ENCODE assay signal across 11 cellular contexts in the genomic region with DNA sequence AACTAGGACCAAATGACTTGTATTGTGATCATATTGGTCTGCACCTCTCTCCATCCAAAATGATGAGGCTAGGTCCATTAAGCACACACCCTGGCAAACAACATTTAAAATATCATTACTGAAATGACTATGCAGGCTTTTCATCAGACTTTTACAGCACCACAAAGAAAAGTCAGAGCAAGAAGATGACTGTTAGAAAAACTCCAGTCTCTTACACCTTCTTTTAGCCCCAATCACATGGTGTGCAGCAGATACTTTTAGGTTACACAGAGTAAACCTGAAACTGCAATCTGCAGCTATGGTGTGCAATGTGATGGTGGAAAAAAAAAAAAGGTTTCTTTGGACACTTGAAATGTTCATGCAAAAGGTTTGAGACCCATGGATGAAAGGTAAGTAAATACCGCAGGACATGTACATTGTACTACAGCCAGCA. TPM values are rescaled to one million over a fixed set of nuclear protein-coding genes. Genes with fewer than 3 reads are reported as not detected.
DNase-seq lines count a peak whose midpoint lies in the region; ATAC-seq and TF ChIP-seq lines count a peak whose summit lies in the region.
"Had no signal": no experiment of that assay in that cellular context is flagged by ENCODE, and none has a peak within 500 bp of the region (broad histone marks: within the 10 kb centered on the region; RNA-seq: fewer than 3 reads in every experiment).

No MANE protein-coding gene starts in this region.

- no peaks in the 10 kb centered on the region for H3K9me3 Mint-ChIP-seq in activated naive CD8-positive, alpha-beta T cell (ENCODE audit: low read depth)
- H3K9me3 Mint-ChIP-seq in type B pancreatic cell, result no peaks in the 10 kb centered on the region
- H3K9me3 Mint-ChIP-seq: dendritic cell treated with granulocyte-macrophage colony-stimulating factor and Interleukin-4, amounts not matched to agents 40 ng/mL and 50 ng/mL, for 4 days; WTC11 had no signal

- no peak for DNase-seq in type B pancreatic cell (ENCODE audit: extremely low spot score, unreplicated experiment)
- DNase-seq in left colon, result no peak
- no peak for DNase-seq in adrenal gland
- no peak for DNase-seq in NCI-H2196 treated with DMSO at 0.1 percent for 48 hours (lab: John Stamatoyannopoulos, UW; ENCODE audit: unreplicated experiment)
- DNase-seq: transverse colon had no signal

- no peaks in the 10 kb centered on the region for H3K36me3 Mint-ChIP-seq in activated naive CD8-positive, alpha-beta T cell
- no peaks in the 10 kb centered on the region for H3K36me3 Mint-ChIP-seq in type B pancreatic cell
- H3K36me3 Mint-ChIP-seq: WTC11 had no signal

- TF ChIP-seq CTCF in type B pancreatic cell (conservative IDR thresholded peaks at IDR 0.05) (no peak), adrenal gland (IDR thresholded peaks at IDR 0.05) (no peak)

- no peak overlapping the region for H3K4me3 Mint-ChIP-seq in activated naive CD8-positive, alpha-beta T cell
- H3K4me3 Mint-ChIP-seq in type B pancreatic cell, result no peak overlapping the region
- H3K4me3 Mint-ChIP-seq: dendritic cell treated with granulocyte-macrophage colony-stimulating factor and Interleukin-4, amounts not matched to agents 40 ng/mL and 50 ng/mL, for 4 days; WTC11 had no signal

- H3K9me3 ChIP-seq in adrenal gland (replicated peaks in 1 of 3), result no peaks in the 10 kb centered on the region
- H3K9me3 ChIP-seq: transverse colon had no signal

- ATAC-seq in GM18519 (IDR thresholded peaks at IDR 0.05; ENCODE audit: low FRiP score, unreplicated experiment) (peak; percentile 84), GM21367 (IDR thresholded peaks at IDR 0.05; ENCODE audit: unreplicated experiment) (peak; percentile 66), HG03139 (IDR thresholded peaks at IDR 0.05; ENCODE audit: unreplicated experiment) (peak; percentile 67), left colon (no peak)
- ATAC-seq: WTC11 had no signal

- no peak for TF ChIP-seq POLR2A in adrenal gland (IDR thresholded peaks at IDR 0.05)

- WGBS in adrenal gland, 4 donors, result 82 to 100% (median 91%) methylated on average over 1 of the region's 1 CpG

- no peak overlapping the region for H3K27ac ChIP-seq in adrenal gland
- H3K27ac ChIP-seq: transverse colon had no signal

- intact Hi-C loops in left colon (cut with DNase I, micrococcal nuclease) (no loop called here), adrenal gland (cut with DNase I) (loop anchor here in 1 of 2 donors (5.0 kb wide), 1 partner anchor 37 kb away; no protein-coding TSS in a partner anchor)

- H3K4me1 Mint-ChIP-seq in activated naive CD8-positive, alpha-beta T cell (ENCODE audit: low read depth), result peaks cover 23% of the 10 kb centered on the region
- H3K4me1 Mint-ChIP-seq in type B pancreatic cell (ENCODE audit: unreplicated experiment), result peaks cover 6% of the 10 kb centered on the region

- no peaks in the 10 kb centered on the region for H3K36me3 ChIP-seq in adrenal gland (replicated peaks in 1 of 2)
- H3K36me3 ChIP-seq: transverse colon had no signal

- H3K4me3 ChIP-seq in adrenal gland, result no peak overlapping the region
- H3K4me3 ChIP-seq: transverse colon had no signal

- H3K27me3 Mint-ChIP-seq in activated naive CD8-positive, alpha-beta T cell, result no peaks in the 10 kb centered on the region
- H3K27me3 Mint-ChIP-seq in type B pancreatic cell, result no peaks in the 10 kb centered on the region
- H3K27me3 Mint-ChIP-seq: dendritic cell treated with granulocyte-macrophage colony-stimulating factor and Interleukin-4, amounts not matched to agents 40 ng/mL and 50 ng/mL, for 4 days had no signal

- H3K4me1 ChIP-seq in adrenal gland (replicated peaks in 1 of 2), result peaks cover 0 to 8% of the 10 kb centered on the region in 2 donors

- H3K27ac Mint-ChIP-seq in activated naive CD8-positive, alpha-beta T cell, result peak overlapping the region; percentile 83
- H3K27ac Mint-ChIP-seq in type B pancreatic cell, result no peak overlapping the region
- H3K27ac Mint-ChIP-seq: dendritic cell treated with granulocyte-macrophage colony-stimulating factor and Interleukin-4, amounts not matched to agents 40 ng/mL and 50 ng/mL, for 4 days; WTC11 had no signal

- no peaks in the 10 kb centered on the region for H3K27me3 ChIP-seq in adrenal gland
- H3K27me3 ChIP-seq: transverse colon had no signal

RNA-seq across cellular contexts. Expression of gene POLI, which starts 5.4 kb away (rescaled TPM):
- total RNA-seq in type B pancreatic cell (ENCODE audit: low replicate concordance) (29.0 and 44.2 TPM in 2 replicates), left colon (10 to 100 TPM; 10.7 to 15.6 TPM), adrenal gland (10 to 100 TPM; 14.0 to 70.8 (median 36.5) TPM)
- polyA plus RNA-seq in adrenal gland, result 10 to 100 TPM; 18.9 to 52.2 (median 32.8) TPM

RNA-seq across cellular contexts. Expression of gene MBD2, which starts 39.5 kb away (rescaled TPM):
- total RNA-seq in type B pancreatic cell (ENCODE audit: low replicate concordance) (48.8 and 100 TPM in 2 replicates), left colon (100 to 1,000 TPM; 109 to 115 TPM), adrenal gland (10 to 100 TPM; 13.5 to 70.8 (median 39.7) TPM)
- 10 to 100 TPM; 27.6 to 51.3 (median 32.4) TPM for polyA plus RNA-seq in adrenal gland
